ENCODE assay signal across 8 cellular contexts in the genomic region with DNA sequence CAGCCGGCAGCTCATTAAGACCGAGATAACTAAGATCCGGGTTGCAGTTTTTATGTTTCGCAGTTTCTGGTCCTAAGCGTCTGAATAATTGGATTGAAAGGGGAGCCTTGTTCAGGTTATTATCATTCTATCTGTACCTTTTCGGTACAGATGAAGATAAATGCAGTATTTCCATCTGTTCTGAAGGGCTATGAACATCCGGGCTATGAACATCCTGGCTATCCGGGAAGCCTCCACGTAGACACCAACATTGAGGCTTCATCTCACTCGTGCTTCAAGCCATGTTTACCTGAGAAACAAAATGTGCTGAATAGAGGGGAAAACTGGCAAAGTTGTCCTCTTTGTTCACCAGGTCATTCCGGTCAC. TPM values are rescaled to one million over a fixed set of nuclear protein-coding genes. Genes with fewer than 3 reads are reported as not detected.
DNase-seq lines count a peak whose midpoint lies in the region; ATAC-seq and TF ChIP-seq lines count a peak whose summit lies in the region.

No MANE protein-coding gene starts in this region.

- DNase-seq in GM12864 (ENCODE audit: low read depth) (no peak), NCI-H146 treated with DMSO at 0.1 percent for 48 hours (lab: John Stamatoyannopoulos, UW; ENCODE audit: unreplicated experiment) (peak; percentile 90), chondrocyte (ENCODE audit: low spot score) (no peak), hypothalamus (lab: John Stamatoyannopoulos, UW) (no peak), NCI-H446 treated with DMSO at 0.1 percent for 48 hours (lab: John Stamatoyannopoulos, UW) (no peak), GM19238 (ENCODE audit: insufficient read length, low spot score) (no peak)

- peaks cover 7% of the 10 kb centered on the region for H3K4me1 Mint-ChIP-seq in chondrocyte (ENCODE audit: low read depth)

- H2AFZ ChIP-seq in neural cell (ENCODE audit: low read depth, low read length), result peak overlapping the region; percentile 29

- no peak for TF ChIP-seq RAD21 in neural cell (conservative IDR thresholded peaks at IDR 0.05)

- TF ChIP-seq CTCF in GM12864 (IDR thresholded peaks at IDR 0.05; ENCODE audit: low read depth, low read length, missing control alignments), result no peak
- peak; percentile 37 for TF ChIP-seq CTCF in chondrocyte (IDR thresholded peaks at IDR 0.05)
- no peak for TF ChIP-seq CTCF in neural cell (IDR thresholded peaks at IDR 0.05; ENCODE audit: poor library complexity, severe bottlenecking)

- H3K27me3 ChIP-seq in neural cell (ENCODE audit: insufficient read depth, low read depth, low read length), result no peaks in the 10 kb centered on the region

- no peaks in the 10 kb centered on the region for H4K20me1 ChIP-seq in neural cell (ENCODE audit: insufficient read depth)

- no peak for TF ChIP-seq EP300 in neural cell (conservative IDR thresholded peaks at IDR 0.05; ENCODE audit: poor library complexity, severe bottlenecking)

- H3K79me2 ChIP-seq in neural cell (replicated peaks; ENCODE audit: insufficient read depth, low read length), result peaks cover 38% of the 10 kb centered on the region

- H3K27me3 Mint-ChIP-seq in chondrocyte (ENCODE audit: low read depth), result no peaks in the 10 kb centered on the region

- peak overlapping the region; percentile 84 for H3K27ac ChIP-seq in neural cell (ENCODE audit: low read length)

- peak overlapping the region; percentile 86 for H3K4me3 Mint-ChIP-seq in chondrocyte (ENCODE audit: unreplicated experiment)

- no peak overlapping the region for H3K4me2 ChIP-seq in neural cell (ENCODE audit: low read length)

- H3K9ac ChIP-seq in neural cell (ENCODE audit: low read length), result peak overlapping the region; percentile 86

- ATAC-seq in GM21786 (IDR thresholded peaks at IDR 0.05; ENCODE audit: unreplicated experiment), result peak; percentile 5

- peak overlapping the region; percentile 91 for H3K27ac Mint-ChIP-seq in chondrocyte (ENCODE audit: unreplicated experiment)

- H3K9me2 ChIP-seq in neural cell (ENCODE audit: insufficient read depth, low read length), result no peaks in the 10 kb centered on the region

- H3K36me3 ChIP-seq in neural cell (ENCODE audit: insufficient read depth, low read length), result no peaks in the 10 kb centered on the region

- H3F3A ChIP-seq in neural cell (ENCODE audit: insufficient read depth, low read length, poor library complexity, severe bottlenecking), result no peaks in the 10 kb centered on the region

- H3K4me3 ChIP-seq in GM12864 (ENCODE audit: low read depth, low read length) (peak overlapping the region; percentile 78), neural cell (ENCODE audit: low read length) (peak overlapping the region; percentile 94)

- H3K36me3 Mint-ChIP-seq in chondrocyte (ENCODE audit: low read depth), result no peaks in the 10 kb centered on the region

- H3K9me3 Mint-ChIP-seq in chondrocyte (ENCODE audit: low read depth), result no peaks in the 10 kb centered on the region

- no peaks in the 10 kb centered on the region for H3K9me3 ChIP-seq in neural cell (ENCODE audit: low read length)

TF ChIP-seq in neural cell, 6 proteins besides CTCF, POLR2A, EP300 and RAD21:
- TF ChIP-seq POLR2AphosphoS5 (IDR thresholded peaks at IDR 0.05), result no peak
TF ChIP-seq in neural cell: peak in this region for 0.

RNA-seq across cellular contexts. Expression of gene REPS1, which starts 0.4 kb away (rescaled TPM):
- total RNA-seq in chondrocyte, result 24.5 to 26.5 TPM (median 25.8 TPM) in 3 replicates
- 64.9 TPM in 2 replicates for polyA plus RNA-seq in neural cell
- polyA minus RNA-seq in neural cell, result 104 and 110 TPM in 2 replicates

RNA-seq across cellular contexts. Expression of gene ABRACL, which starts 40.1 kb away (rescaled TPM):
- 10.4 to 20.2 TPM (median 17.2 TPM) in 3 replicates for total RNA-seq in chondrocyte
- polyA plus RNA-seq in neural cell, result 160 and 201 TPM in 2 replicates
- 65.5 and 85.1 TPM in 2 replicates for polyA minus RNA-seq in neural cell
